In the genomic region with DNA sequence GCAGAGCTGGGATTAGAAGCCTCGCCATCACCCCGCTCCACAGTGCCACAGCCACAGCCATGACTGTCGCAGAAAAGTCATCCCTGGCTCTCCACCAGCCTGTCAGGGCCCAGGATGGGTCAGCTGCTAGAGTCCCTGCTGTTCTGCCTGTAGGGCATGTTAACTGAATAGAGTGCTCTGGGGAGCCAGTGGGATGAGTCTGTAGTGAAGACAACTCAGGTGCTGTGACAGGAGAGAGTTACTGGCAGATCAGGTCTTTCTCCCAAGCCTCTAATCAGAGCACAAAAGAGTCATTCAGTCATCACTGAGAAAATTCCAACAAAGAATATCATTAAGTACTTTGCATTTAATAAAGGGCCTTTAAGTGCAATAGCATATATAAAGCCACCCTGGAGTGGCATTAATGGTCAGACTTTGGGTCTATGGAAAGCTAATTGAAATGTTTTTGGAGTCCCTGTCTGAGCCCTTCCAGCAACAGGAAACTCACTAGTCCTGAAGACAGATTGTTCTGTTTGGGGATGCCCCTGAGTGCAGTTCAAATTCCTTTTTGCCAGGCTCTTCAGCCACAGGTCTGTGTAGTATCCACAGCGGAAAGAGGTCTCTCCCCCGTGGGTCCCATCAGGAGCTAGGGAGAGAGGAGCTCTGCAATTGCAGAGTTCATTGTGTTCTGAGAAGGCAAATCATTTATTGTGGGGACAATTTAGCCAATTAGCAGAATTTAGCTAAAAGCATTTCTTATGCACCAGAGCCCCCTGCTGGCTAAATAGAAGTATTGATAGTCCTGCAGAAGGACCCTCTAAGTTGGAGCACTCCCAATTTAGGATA, we compare ENCODE assay signal across 8 cellular contexts. TPM values are rescaled to one million over a fixed set of nuclear protein-coding genes. Genes with fewer than 3 reads are reported as not detected.
DNase-seq lines count a peak whose midpoint lies in the region; ATAC-seq and TF ChIP-seq lines count a peak whose summit lies in the region.

No MANE protein-coding gene starts in this region.

- ATAC-seq in GM21390 (IDR thresholded peaks at IDR 0.05; ENCODE audit: unreplicated experiment) = no peak

- no peak overlapping the region for H3K4me3 Mint-ChIP-seq in neural progenitor cell

- H3K9ac ChIP-seq in fibroblast of lung (ENCODE audit: insufficient read depth, low read length) (no peak overlapping the region), neural progenitor cell (no peak overlapping the region)

- H2AFZ ChIP-seq in fibroblast of lung (ENCODE audit: low read length) = no peak overlapping the region
- no peak overlapping the region for H2AFZ ChIP-seq in neural progenitor cell (replicated peaks)

- H3K27ac Mint-ChIP-seq in neural progenitor cell = no peak overlapping the region

- H3K4me1 Mint-ChIP-seq in neural progenitor cell = peaks cover 6% of the 10 kb centered on the region

- no peaks in the 10 kb centered on the region for H3K36me3 Mint-ChIP-seq in neural progenitor cell

- H3K36me3 ChIP-seq in fibroblast of lung (ENCODE audit: control insufficient read depth, insufficient read depth, low read length) (no peaks in the 10 kb centered on the region), neural progenitor cell (no peaks in the 10 kb centered on the region)

- H4K20me1 ChIP-seq in fibroblast of lung (ENCODE audit: control insufficient read depth, extremely low read depth, insufficient read depth, low read length) (no peaks in the 10 kb centered on the region), neural progenitor cell (ENCODE audit: low read depth) (no peaks in the 10 kb centered on the region)

- H3F3A ChIP-seq in neural progenitor cell (ENCODE audit: low read depth) = peaks cover 29% of the 10 kb centered on the region

- no peaks in the 10 kb centered on the region for H3K9me3 ChIP-seq in fibroblast of lung (ENCODE audit: control insufficient read depth, insufficient read depth, low read depth, low read length)
- no peaks in the 10 kb centered on the region for H3K9me3 ChIP-seq in neural progenitor cell (ENCODE audit: low read depth)

- H3K9me3 Mint-ChIP-seq in neural progenitor cell = peaks cover 19% of the 10 kb centered on the region

- H3K79me2 ChIP-seq in fibroblast of lung (ENCODE audit: control insufficient read depth, insufficient read depth, low read length) (no peaks in the 10 kb centered on the region), neural progenitor cell (ENCODE audit: low read depth) (no peaks in the 10 kb centered on the region)

- H3K4me3 ChIP-seq in AG10803 (ENCODE audit: low read length) (no peak overlapping the region), fibroblast of lung (replicated peaks in 1 of 4; ENCODE audit: control extremely low read depth in 1 of 4, insufficient read depth in 1 of 4, low read depth in 3 of 4, low read length in 4 of 4) (no peak overlapping the region), neural progenitor cell (no peak overlapping the region)

- H3K4me1 ChIP-seq in fibroblast of lung (ENCODE audit: control insufficient read depth, extremely low read depth, insufficient read depth, low read length) (no peaks in the 10 kb centered on the region), neural progenitor cell (peaks cover 14% of the 10 kb centered on the region)

- TF ChIP-seq CTCF in AG10803 (conservative IDR thresholded peaks at IDR 0.05; ENCODE audit: low read length) (peak; percentile 89), GM12872 (IDR thresholded peaks at IDR 0.05; ENCODE audit: insufficient read depth, low read depth, low read length) (peak; percentile 79), VCaP (conservative IDR thresholded peaks at IDR 0.05) (peak; percentile 82), fibroblast of lung (conservative IDR thresholded peaks at IDR 0.05 in 1 of 2, IDR thresholded peaks at IDR 0.05 in 1 of 2; ENCODE audit: low read depth in 1 of 2, low read length in 2 of 2) (peak; percentile 76 to 80), neural progenitor cell (IDR thresholded peaks at IDR 0.05) (peak; percentile 98)

- peaks cover 4% of the 10 kb centered on the region for H3K27me3 Mint-ChIP-seq in neural progenitor cell (ENCODE audit: insufficient read depth, low read depth)

- H3K27ac ChIP-seq in VCaP (no peak overlapping the region), fibroblast of lung (ENCODE audit: insufficient read depth, low read length) (no peak overlapping the region), neural progenitor cell (no peak overlapping the region)

- H3K4me2 ChIP-seq in fibroblast of lung (ENCODE audit: extremely low read depth, insufficient read depth, low read length) (no peak overlapping the region), neural progenitor cell (peak overlapping the region; percentile 72)

- H3K27me3 ChIP-seq in fibroblast of lung (ENCODE audit: control insufficient read depth, insufficient read depth, low read length) = peaks cover 6% of the 10 kb centered on the region
- no peaks in the 10 kb centered on the region for H3K27me3 ChIP-seq in neural progenitor cell

- DNase-seq in AG10803 (ENCODE audit: low read depth) (peak; percentile 44), NCI-H187 (lab: John Stamatoyannopoulos, UW) (peak; percentile 39 to 55), fibroblast of lung (ENCODE audit: low read depth in 2 of 2) (peak; percentile 43 to 78), neural progenitor cell (ENCODE audit: low spot score) (peak; percentile 91), GOT3 (lab: John Stamatoyannopoulos, UW) (no peak)

RNA-seq across cellular contexts. Expression of gene C14orf132, which starts 45.2 kb away (rescaled TPM):
- 41.1 and 48.6 TPM in 2 replicates for total RNA-seq in fibroblast of lung
- polyA plus RNA-seq in fibroblast of lung = 12.1 and 20.6 TPM in 2 replicates
- polyA plus RNA-seq in fibroblast of lung (2012) = 16.9 and 27.0 TPM in 2 replicates
- polyA minus RNA-seq in fibroblast of lung (ENCODE audit: low replicate concordance) = 13.4 and 39.0 TPM in 2 replicates
- total RNA-seq in neural progenitor cell (ENCODE audit: low replicate concordance) = 5.5 and 8.1 TPM in 2 replicates
